In the genomic region with DNA sequence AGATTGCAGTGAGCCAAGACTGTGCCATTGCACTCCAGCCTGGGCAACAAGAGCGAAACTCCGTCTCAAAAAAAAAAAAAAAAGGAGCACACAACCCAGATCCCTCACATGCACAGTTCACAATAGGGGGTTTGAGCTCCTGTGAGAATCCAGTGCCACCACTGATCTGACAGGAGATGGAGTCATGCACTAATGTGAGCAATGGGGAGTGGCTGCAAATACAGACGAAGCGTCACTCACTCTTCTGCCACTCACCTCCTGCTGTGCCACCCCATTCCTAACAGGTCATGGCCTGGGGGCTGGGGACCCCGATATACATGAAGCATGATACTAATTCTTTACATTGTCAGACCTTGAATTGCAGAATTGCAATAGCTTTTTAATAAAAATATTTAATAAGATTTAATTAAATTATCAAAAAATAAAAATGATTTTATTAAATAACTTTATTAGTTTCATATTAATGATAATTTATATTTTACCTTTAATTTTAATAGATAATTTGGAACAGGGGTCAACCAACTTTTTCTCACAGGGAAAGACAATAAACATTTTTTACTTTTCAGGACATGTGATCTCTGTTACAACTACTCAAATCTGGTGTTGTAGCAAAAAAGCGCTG, we compare ENCODE assay signal across 13 cellular contexts.
"Had no signal": no experiment of that assay in that cellular context is flagged by ENCODE, and none has a peak within 500 bp of the region (broad histone marks: within the 10 kb centered on the region; RNA-seq: fewer than 3 reads in every experiment).

No MANE protein-coding gene starts in this region.

- H3K27ac ChIP-seq: esophagus muscularis mucosa had no signal

- ATAC-seq: activated T-cell treated with anti-CD3 and anti-CD28 coated beads, Interleukin-2, amount 50 U/mL, for 4 hours; natural killer cell treated with Interleukin-12 subunit alpha and Interleukin-12 subunit beta and Interleukin-15 and Interleukin-18, amount 100 ng/mL, for 72 hours had no signal

- H3K27me3 ChIP-seq: esophagus muscularis mucosa had no signal

- H3K4me3 ChIP-seq: esophagus muscularis mucosa had no signal

- DNase-seq: activated CD4-positive, alpha-beta T cell treated with anti-CD3 and anti-CD28 coated beads, Interleukin-2, amount 50 U/mL, for 48 hours; activated CD4-positive, CD25-positive, alpha-beta regulatory T cell treated with anti-CD3 and anti-CD28 coated beads, Interleukin-2, amount 50 U/mL, for 72 hours; activated effector memory CD4-positive, alpha-beta T cell treated with anti-CD3 and anti-CD28 coated beads, Interleukin-2, amount 50 U/mL, for 16 hours; activated T-cell treated with anti-CD3 and anti-CD28 coated beads, Interleukin-2, amount 50 U/mL, for 4 hours; amygdala; immature natural killer cell; mammary epithelial cell; occipital lobe; stimulated activated CD4-positive, alpha-beta T cell treated with anti-CD3 and anti-CD28 coated beads, Interleukin-4, amount 100 ng/mL, for 1 hour; stimulated activated CD8-positive, alpha-beta memory T cell treated with anti-CD3 and anti-CD28 coated beads, Interleukin-4, amount 100 ng/mL, for 48 hours; T-helper 2 cell had no signal

- H3K36me3 ChIP-seq: esophagus muscularis mucosa had no signal

- H3K9me3 ChIP-seq: esophagus muscularis mucosa had no signal
